In genomic region chr7:134891262-134892001, GRCh38 we compare ENCODE assay signal across 8 cellular contexts.
DNase-seq lines count a peak whose midpoint lies in the region; ATAC-seq and TF ChIP-seq lines count a peak whose summit lies in the region.

No MANE protein-coding gene starts in this region.

- H3K27ac ChIP-seq in dorsolateral prefrontal cortex, result peak overlapping the region; percentile 53 to 96 (median 89)

- intact Hi-C loops in dorsolateral prefrontal cortex (cut with DNase I), result loop anchor here (1.0 to 5.0 kb wide), 4 partner anchors 41 to 245 kb away; partner anchors contain the start of gene BPGM (in 1 of the 2)

- DNase-seq in H4 (ENCODE audit: low spot score), result peak; percentile 98
- peak; percentile 35 for DNase-seq in OCI-M1 (lab: John Stamatoyannopoulos, UW)
- DNase-seq in dorsolateral prefrontal cortex, result peak; percentile 59 to 89 (median 82)
- peak; percentile 97 for DNase-seq in left kidney (ENCODE audit: low read depth, low spot score)
- DNase-seq in stromal cell of bone marrow (ENCODE audit: low read depth), result peak; percentile 92
- no peak for DNase-seq in activated naive CD4-positive, alpha-beta T cell treated with anti-CD3 and anti-CD28 coated beads, Interleukin-2, amount 10 ng/mL, durations not matched to agents 7 days and 5 days
- DNase-seq in activated effector memory CD4-positive, alpha-beta T cell treated with Interleukin-2 at 50 U/mL for 16 hours, result no peak

- peaks cover 16% of the 10 kb centered on the region for H3K27me3 Mint-ChIP-seq in activated naive CD4-positive, alpha-beta T cell treated with anti-CD3 and anti-CD28 coated beads, Interleukin-2, amount 10 ng/mL, durations not matched to agents 7 days and 5 days

- peak overlapping the region; percentile 49 to 90 (median 71) for H3K4me3 ChIP-seq in dorsolateral prefrontal cortex

- peak in 9 of 56 donors; percentile 4 to 23 (median 10) for TF ChIP-seq CTCF in dorsolateral prefrontal cortex (IDR thresholded peaks at IDR 0.05 in 54 of 56, conservative IDR thresholded peaks at IDR 0.05 in 2 of 56; ENCODE audit: low read depth in 1 of 56, partially characterized antibody in 56 of 56)

- ATAC-seq in HG03565 (IDR thresholded peaks at IDR 0.05; ENCODE audit: unreplicated experiment), result no peak

- H3K4me3 Mint-ChIP-seq in activated naive CD4-positive, alpha-beta T cell treated with anti-CD3 and anti-CD28 coated beads, Interleukin-2, amount 10 ng/mL, durations not matched to agents 7 days and 5 days, result no peak overlapping the region

- no peak overlapping the region for H3K27ac Mint-ChIP-seq in activated naive CD4-positive, alpha-beta T cell treated with anti-CD3 and anti-CD28 coated beads, Interleukin-2, amount 10 ng/mL, durations not matched to agents 7 days and 5 days

- H3K36me3 Mint-ChIP-seq in activated naive CD4-positive, alpha-beta T cell treated with anti-CD3 and anti-CD28 coated beads, Interleukin-2, amount 10 ng/mL, durations not matched to agents 7 days and 5 days, result peaks cover 5% of the 10 kb centered on the region

- no peaks in the 10 kb centered on the region for H3K27me3 ChIP-seq in dorsolateral prefrontal cortex

- H3K4me1 Mint-ChIP-seq in activated naive CD4-positive, alpha-beta T cell treated with anti-CD3 and anti-CD28 coated beads, Interleukin-2, amount 10 ng/mL, durations not matched to agents 7 days and 5 days, result peaks cover 15% of the 10 kb centered on the region

- H3K9me3 Mint-ChIP-seq in activated naive CD4-positive, alpha-beta T cell treated with anti-CD3 and anti-CD28 coated beads, Interleukin-2, amount 10 ng/mL, durations not matched to agents 7 days and 5 days, result peaks cover 8% of the 10 kb centered on the region

- CTCF ChIA-PET in activated naive CD4-positive, alpha-beta T cell treated with anti-CD3 and anti-CD28 coated beads, Interleukin-2, amount 10 ng/mL, durations not matched to agents 7 days and 5 days (lab: Charles Lee), result no interaction called here

Comparison
In these comparisons a context has a peak if more than half of its experiments do, and no peak if none do; other contexts are left out.
1. DNase-seq: peak in H4 (single experiment), OCI-M1 (single experiment), dorsolateral prefrontal cortex (10 of 10), left kidney (single experiment) and stromal cell of bone marrow (single experiment); none in activated naive CD4-positive, alpha-beta T cell treated with anti-CD3 and anti-CD28 coated beads, Interleukin-2, amount 10 ng/mL, durations not matched to agents 7 days and 5 days (single experiment) and activated effector memory CD4-positive, alpha-beta T cell treated with Interleukin-2 at 50 U/mL for 16 hours (single experiment).